ENCODE assay signal across 1 cellular context in genomic region chr9:124018731-124019697, GRCh38.
TF ChIP-seq lines count a peak whose summit lies in the region.

No MANE protein-coding gene starts in this region.

TF ChIP-seq in HEK293, 187 proteins besides CTCF, POLR2A, EP300 and RAD21 (continued from another document):
- TF ChIP-seq ZNF518A (tag by site-specific recombination; conservative IDR thresholded peaks at IDR 0.05; ENCODE audit: low read depth) = no peak
- no peak for TF ChIP-seq ZNF174 (tag by site-specific recombination; IDR thresholded peaks at IDR 0.05)
- 0 out of 2 replicates have a peak, but pooled peaks have one; percentile 23 for TF ChIP-seq GLIS2 (tag by site-specific recombination; IDR thresholded peaks at IDR 0.05)
